In genomic region chr18:46917808-46918600, GRCh38 we compare ENCODE assay signal across 8 cellular contexts. TPM values are rescaled to one million over a fixed set of nuclear protein-coding genes. Genes with fewer than 3 reads are reported as not detected.
DNase-seq lines count a peak whose midpoint lies in the region; ATAC-seq and TF ChIP-seq lines count a peak whose summit lies in the region.

No MANE protein-coding gene starts in this region.

- no peaks in the 10 kb centered on the region for H3K27me3 ChIP-seq in CD4-positive, alpha-beta T cell (ENCODE audit: control insufficient read depth, insufficient read depth, low read length)
- H3K27me3 ChIP-seq in HL-60 (ENCODE audit: insufficient read depth, poor library complexity, severe bottlenecking), result no peaks in the 10 kb centered on the region
- no peaks in the 10 kb centered on the region for H3K27me3 ChIP-seq in neural cell (ENCODE audit: insufficient read depth, low read depth, low read length)

- H3K27me3 Mint-ChIP-seq in CD4-positive, alpha-beta T cell, result no peaks in the 10 kb centered on the region
- H3K27me3 Mint-ChIP-seq in activated CD4-positive, alpha-beta T cell treated with anti-CD3 and anti-CD28 coated beads, Interleukin-2, amount 10 ng/mL, durations not matched to agents 24 days and 14 days, result peaks cover 13% of the 10 kb centered on the region

- peaks cover 50% of the 10 kb centered on the region for H3K4me1 Mint-ChIP-seq in CD4-positive, alpha-beta T cell (ENCODE audit: low read depth)
- H3K4me1 Mint-ChIP-seq in activated CD4-positive, alpha-beta T cell treated with anti-CD3 and anti-CD28 coated beads, Interleukin-2, amount 10 ng/mL, durations not matched to agents 24 days and 14 days, result peaks cover 42% of the 10 kb centered on the region

- H3F3A ChIP-seq in neural cell (ENCODE audit: insufficient read depth, low read length, poor library complexity, severe bottlenecking), result no peaks in the 10 kb centered on the region

- H3K9me2 ChIP-seq in neural cell (ENCODE audit: insufficient read depth, low read length), result no peaks in the 10 kb centered on the region

- no peaks in the 10 kb centered on the region for H3K36me3 ChIP-seq in neural cell (ENCODE audit: insufficient read depth, low read length)

- no peak overlapping the region for H3K27ac ChIP-seq in CD4-positive, alpha-beta T cell (ENCODE audit: low read depth, low read length)
- peak overlapping the region; percentile 88 for H3K27ac ChIP-seq in HL-60 (replicated peaks)
- peak overlapping the region; percentile 54 for H3K27ac ChIP-seq in neural cell (ENCODE audit: low read length)

- TF ChIP-seq CTCF in CD4-positive, alpha-beta T cell (IDR thresholded peaks at IDR 0.05), result no peak
- TF ChIP-seq CTCF in HL-60 (IDR thresholded peaks at IDR 0.05; ENCODE audit: insufficient read depth, low read length) (no peak), neural cell (IDR thresholded peaks at IDR 0.05; ENCODE audit: poor library complexity, severe bottlenecking) (no peak)

- H3K27ac Mint-ChIP-seq in CD4-positive, alpha-beta T cell, result peak overlapping the region; percentile 64
- peak overlapping the region; percentile 87 for H3K27ac Mint-ChIP-seq in activated CD4-positive, alpha-beta T cell treated with anti-CD3 and anti-CD28 coated beads, Interleukin-2, amount 10 ng/mL, durations not matched to agents 24 days and 14 days

- CTCF ChIA-PET in CD4-positive, alpha-beta T cell (lab: Charles Lee), result interaction anchor here (1.4 kb wide), 1 partner anchor 24 kb away, joined by 3 read pairs; no protein-coding TSS in a partner anchor

- peaks cover 5% of the 10 kb centered on the region for H3K36me3 Mint-ChIP-seq in CD4-positive, alpha-beta T cell (ENCODE audit: low read depth)
- peaks cover 1% of the 10 kb centered on the region for H3K36me3 Mint-ChIP-seq in activated CD4-positive, alpha-beta T cell treated with anti-CD3 and anti-CD28 coated beads, Interleukin-2, amount 10 ng/mL, durations not matched to agents 24 days and 14 days (ENCODE audit: low read depth)

- H3K4me3 ChIP-seq in HL-60 (replicated peaks; ENCODE audit: insufficient read depth, low read length) (peak overlapping the region; percentile 89), neural cell (ENCODE audit: low read length) (peak overlapping the region; percentile 87)

- H3K9ac ChIP-seq in neural cell (ENCODE audit: low read length), result peak overlapping the region; percentile 82

- no peaks in the 10 kb centered on the region for H4K20me1 ChIP-seq in neural cell (ENCODE audit: insufficient read depth)

- H2AFZ ChIP-seq in neural cell (ENCODE audit: low read depth, low read length), result peak overlapping the region; percentile 97

- no peak for TF ChIP-seq EP300 in neural cell (conservative IDR thresholded peaks at IDR 0.05; ENCODE audit: poor library complexity, severe bottlenecking)

- H3K79me2 ChIP-seq in neural cell (replicated peaks; ENCODE audit: insufficient read depth, low read length), result peaks cover 26% of the 10 kb centered on the region

- TF ChIP-seq RAD21 in neural cell (conservative IDR thresholded peaks at IDR 0.05), result no peak

- peak in 2 of 10 experiments; percentile 5 to 7 for DNase-seq in CD4-positive, alpha-beta T cell
- no peak for DNase-seq in HL-60 (ENCODE audit: low read depth in 1 of 2, low spot score in 1 of 2)
- no peak for DNase-seq in activated CD4-positive, alpha-beta T cell treated with anti-CD3 and anti-CD28 coated beads, Interleukin-2, amount 10 ng/mL, durations not matched to agents 24 days and 14 days
- DNase-seq in fibroblast of gingiva (ENCODE audit: low read depth), result peak; percentile 36

- POLR2A ChIA-PET in CD4-positive, alpha-beta T cell (lab: Charles Lee), result interaction anchor here (1.0 to 2.2 kb wide), 3 partner anchors 12 to 232 kb away, joined by 3 to 19 read pairs (median 3); partner anchors contain the start of gene HDHD2

- intact Hi-C loops in CD4-positive, alpha-beta T cell (cut with DNase I, micrococcal nuclease), result loop anchor here in 1 of 2 experiments (10.0 kb wide), 3 partner anchors 237 to 743 kb away; partner anchors contain the start of gene HDHD2
- intact Hi-C loops in activated CD4-positive, alpha-beta T cell treated with anti-CD3 and anti-CD28 coated beads, Interleukin-2, amount 10 ng/mL, durations not matched to agents 24 days and 14 days (cut with micrococcal nuclease), result loop anchor here (2.0 to 10.0 kb wide), 6 partner anchors 27 to 1013 kb away; partner anchors contain the start of genes SMAD2 and ST8SIA5

- no peaks in the 10 kb centered on the region for H3K9me3 ChIP-seq in CD4-positive, alpha-beta T cell (ENCODE audit: control insufficient read depth, low read length)
- no peaks in the 10 kb centered on the region for H3K9me3 ChIP-seq in neural cell (ENCODE audit: low read length)

- H3K9me3 Mint-ChIP-seq in CD4-positive, alpha-beta T cell, result no peaks in the 10 kb centered on the region
- no peaks in the 10 kb centered on the region for H3K9me3 Mint-ChIP-seq in activated CD4-positive, alpha-beta T cell treated with anti-CD3 and anti-CD28 coated beads, Interleukin-2, amount 10 ng/mL, durations not matched to agents 24 days and 14 days

- peak; percentile 10 for ATAC-seq in CD4-positive, alpha-beta T cell (ENCODE audit: poor library complexity)
- ATAC-seq in GM18870 (IDR thresholded peaks at IDR 0.05; ENCODE audit: unreplicated experiment) (peak; percentile 22), HG02852 (IDR thresholded peaks at IDR 0.05; ENCODE audit: unreplicated experiment) (no peak), GM18519 (IDR thresholded peaks at IDR 0.05; ENCODE audit: low FRiP score, unreplicated experiment) (no peak)

- H3K4me3 Mint-ChIP-seq in CD4-positive, alpha-beta T cell, result peak overlapping the region; percentile 91
- H3K4me3 Mint-ChIP-seq in activated CD4-positive, alpha-beta T cell treated with anti-CD3 and anti-CD28 coated beads, Interleukin-2, amount 10 ng/mL, durations not matched to agents 24 days and 14 days, result peak overlapping the region; percentile 93

- H3K4me2 ChIP-seq in neural cell (ENCODE audit: low read length), result peak overlapping the region; percentile 46

TF ChIP-seq in neural cell, 6 proteins besides CTCF, POLR2A, EP300 and RAD21:
- TF ChIP-seq SMC3 (conservative IDR thresholded peaks at IDR 0.05; ENCODE audit: poor library complexity) (no peak), REST (IDR thresholded peaks at IDR 0.05; ENCODE audit: borderline replicate concordance) (no peak), TAF1 (IDR thresholded peaks at IDR 0.05; ENCODE audit: low read depth) (no peak), POLR2AphosphoS5 (IDR thresholded peaks at IDR 0.05) (no peak), MXI1 (conservative IDR thresholded peaks at IDR 0.05; ENCODE audit: poor library complexity, severe bottlenecking) (no peak), EZH2 (IDR thresholded peaks at IDR 0.05; ENCODE audit: borderline replicate concordance, insufficient read depth, low read length, poor library complexity, severe bottlenecking) (no peak)

RNA-seq across cellular contexts. Expression of gene KATNAL2, which starts 0.6 kb away (rescaled TPM):
- total RNA-seq in CD4-positive, alpha-beta T cell, result 1 to 10 TPM; 1.5 to 2.0 TPM
- 0.40 TPM in 1 of 2 replicates, not detected in the other for total RNA-seq in activated CD4-positive, alpha-beta T cell treated with anti-CD3 and anti-CD28 coated beads, Interleukin-2, amount 10 ng/mL, durations not matched to agents 24 days and 14 days
- 1.4 and 2.1 TPM in 2 replicates for polyA plus RNA-seq in neural cell
- polyA minus RNA-seq in neural cell, result 3.1 and 3.4 TPM in 2 replicates

RNA-seq across cellular contexts. Expression of gene PIAS2, which starts 0.7 kb away (rescaled TPM):
- total RNA-seq in CD4-positive, alpha-beta T cell, result 10 to 100 TPM; 32.0 to 36.3 TPM
- total RNA-seq in activated CD4-positive, alpha-beta T cell treated with anti-CD3 and anti-CD28 coated beads, Interleukin-2, amount 10 ng/mL, durations not matched to agents 24 days and 14 days, result 33.9 and 39.3 TPM in 2 replicates
- 32.1 and 38.0 TPM in 2 replicates for polyA plus RNA-seq in neural cell
- polyA minus RNA-seq in neural cell, result 87.2 and 105 TPM in 2 replicates

Comparison
In these comparisons a context has a peak if more than half of its experiments do, and no peak if none do; other contexts are left out.
1. ATAC-seq: peak in CD4-positive, alpha-beta T cell (single experiment) and GM18870 (single experiment); none in HG02852 (single experiment) and GM18519 (single experiment).